In genomic region chr12:51246254-51246853, GRCh38 we compare ENCODE assay signal across 8 cellular contexts. TPM values are rescaled to one million over a fixed set of nuclear protein-coding genes. Genes with fewer than 3 reads are reported as not detected.
A peak's percentile ranks its signal among the peaks of the same experiment; 100 is the strongest.
DNase-seq lines count a peak whose midpoint lies in the region; ATAC-seq and TF ChIP-seq lines count a peak whose summit lies in the region.

No MANE protein-coding gene starts in this region.

- H3K79me2 ChIP-seq in Karpas-422 (ENCODE audit: low read length): no peaks in the 10 kb centered on the region
- H3K79me2 ChIP-seq in PC-3 (ENCODE audit: low read length): no peaks in the 10 kb centered on the region

- H2AFZ ChIP-seq in Karpas-422 (ENCODE audit: low read length) (no peak overlapping the region), PC-3 (ENCODE audit: low read length) (no peak overlapping the region)

- peaks cover 40% of the 10 kb centered on the region for H3K36me3 Mint-ChIP-seq in CD8-positive, alpha-beta T cell
- peaks cover 38% of the 10 kb centered on the region for H3K36me3 Mint-ChIP-seq in activated CD4-positive, alpha-beta memory T cell treated with anti-CD3 and anti-CD28 coated beads, Interleukin-2, amount 10 ng/mL, durations not matched to agents 7 days and 5 days (ENCODE audit: low read depth)
- peaks cover 34% of the 10 kb centered on the region for H3K36me3 Mint-ChIP-seq in stimulated activated naive CD8-positive, alpha-beta T cell treated with anti-CD3 and anti-CD28 coated beads, Interleukin-15, Interleukin-2, amounts not matched to agents 100 ng/mL and 50 ng/mL, for 24 hours (ENCODE audit: low read depth)
- peaks cover 13% of the 10 kb centered on the region for H3K36me3 Mint-ChIP-seq in progenitor cell of endocrine pancreas (ENCODE audit: insufficient read depth)

- CTCF ChIA-PET in CD8-positive, alpha-beta T cell (lab: Charles Lee): interaction anchor here (0.6 kb wide), 1 partner anchor 219 kb away, joined by 3 read pairs; no protein-coding TSS in a partner anchor
- CTCF ChIA-PET in activated CD4-positive, alpha-beta memory T cell treated with anti-CD3 and anti-CD28 coated beads, Interleukin-2, amount 10 ng/mL, durations not matched to agents 7 days and 5 days (lab: Charles Lee): no interaction called here
- CTCF ChIA-PET in PC-3 (lab: Charles Lee): no interaction called here

- POLR2A ChIA-PET in CD8-positive, alpha-beta T cell (lab: Charles Lee): interaction anchor here (1.2 to 3.5 kb wide), 4 partner anchors 9 to 95 kb away, joined by 3 to 13 read pairs (median 3); partner anchors contain the start of genes BIN2 and POU6F1
- POLR2A ChIA-PET in activated CD4-positive, alpha-beta memory T cell treated with anti-CD3 and anti-CD28 coated beads, Interleukin-2, amount 10 ng/mL, durations not matched to agents 7 days and 5 days (lab: Charles Lee): interaction anchor here (0.9 to 3.8 kb wide), 8 partner anchors 9 to 198 kb away, joined by 3 to 20 read pairs (median 4); partner anchors contain the start of genes CSRNP2, LETMD1 and POU6F1
- POLR2A ChIA-PET in PC-3 (lab: Charles Lee; ENCODE audit: unreplicated experiment): no interaction called here

- no peaks in the 10 kb centered on the region for H3K9me3 Mint-ChIP-seq in CD8-positive, alpha-beta T cell
- H3K9me3 Mint-ChIP-seq in activated CD4-positive, alpha-beta memory T cell treated with anti-CD3 and anti-CD28 coated beads, Interleukin-2, amount 10 ng/mL, durations not matched to agents 7 days and 5 days: no peaks in the 10 kb centered on the region
- no peaks in the 10 kb centered on the region for H3K9me3 Mint-ChIP-seq in stimulated activated naive CD8-positive, alpha-beta T cell treated with anti-CD3 and anti-CD28 coated beads, Interleukin-15, Interleukin-2, amounts not matched to agents 100 ng/mL and 50 ng/mL, for 24 hours
- no peaks in the 10 kb centered on the region for H3K9me3 Mint-ChIP-seq in progenitor cell of endocrine pancreas (ENCODE audit: low read depth)

- no peak overlapping the region for H3K4me3 ChIP-seq in CD8-positive, alpha-beta T cell (ENCODE audit: low read depth, low read length)
- H3K4me3 ChIP-seq in Karpas-422 (ENCODE audit: low read length) (no peak overlapping the region), PC-3 (ENCODE audit: low read length) (no peak overlapping the region)

- peaks cover 39% of the 10 kb centered on the region for H3K4me1 ChIP-seq in CD8-positive, alpha-beta T cell (ENCODE audit: insufficient read depth, low read length)
- H3K4me1 ChIP-seq in Karpas-422 (ENCODE audit: low read length): peaks cover 12% of the 10 kb centered on the region
- H3K4me1 ChIP-seq in PC-3 (ENCODE audit: insufficient read depth, low read length): no peaks in the 10 kb centered on the region

- ATAC-seq in CD8-positive, alpha-beta T cell: peak; percentile 68
- peak; percentile 65 for ATAC-seq in left ventricle myocardium superior
- ATAC-seq in PC-3: no peak

- no peaks in the 10 kb centered on the region for H3K9me3 ChIP-seq in CD8-positive, alpha-beta T cell (ENCODE audit: low read length)
- H3K9me3 ChIP-seq in Karpas-422 (ENCODE audit: low read length) (no peaks in the 10 kb centered on the region), PC-3 (ENCODE audit: low read length) (no peaks in the 10 kb centered on the region)

- no peaks in the 10 kb centered on the region for H3K27me3 Mint-ChIP-seq in CD8-positive, alpha-beta T cell (ENCODE audit: low read depth)
- H3K27me3 Mint-ChIP-seq in activated CD4-positive, alpha-beta memory T cell treated with anti-CD3 and anti-CD28 coated beads, Interleukin-2, amount 10 ng/mL, durations not matched to agents 7 days and 5 days: no peaks in the 10 kb centered on the region
- H3K27me3 Mint-ChIP-seq in stimulated activated naive CD8-positive, alpha-beta T cell treated with anti-CD3 and anti-CD28 coated beads, Interleukin-15, Interleukin-2, amounts not matched to agents 100 ng/mL and 50 ng/mL, for 24 hours: no peaks in the 10 kb centered on the region
- no peaks in the 10 kb centered on the region for H3K27me3 Mint-ChIP-seq in progenitor cell of endocrine pancreas

- intact Hi-C loops in CD8-positive, alpha-beta T cell (cut with DNase I, micrococcal nuclease): no loop called here
- intact Hi-C loops in left ventricle myocardium superior (cut with micrococcal nuclease): no loop called here
- intact Hi-C loops in PC-3 (cut with micrococcal nuclease): no loop called here

- no peaks in the 10 kb centered on the region for H4K20me1 ChIP-seq in Karpas-422 (ENCODE audit: insufficient read depth, low read depth, low read length)
- no peaks in the 10 kb centered on the region for H4K20me1 ChIP-seq in PC-3 (ENCODE audit: low read length)

- H3K9ac ChIP-seq in Karpas-422 (ENCODE audit: low read length): no peak overlapping the region
- H3K9ac ChIP-seq in PC-3 (ENCODE audit: low read length): no peak overlapping the region

- peak in 4 of 7 experiments; percentile 18 to 47 (median 24) for DNase-seq in CD8-positive, alpha-beta T cell
- DNase-seq in Karpas-422: peak; percentile 53
- DNase-seq in activated CD4-positive, alpha-beta memory T cell treated with anti-CD3 and anti-CD28 coated beads, Interleukin-2, amount 10 ng/mL, durations not matched to agents 7 days and 5 days: peak; percentile 57
- DNase-seq in left ventricle myocardium superior: no peak
- DNase-seq in progenitor cell of endocrine pancreas (ENCODE audit: low spot score, unreplicated experiment): no peak
- DNase-seq in PC-3: no peak
- DNase-seq in epidermal melanocyte (ENCODE audit: insufficient read length, low spot score): no peak

- TF ChIP-seq CTCF in CD8-positive, alpha-beta T cell (IDR thresholded peaks at IDR 0.05): no peak
- TF ChIP-seq CTCF in progenitor cell of endocrine pancreas (IDR thresholded peaks at IDR 0.05; ENCODE audit: unreplicated experiment) (no peak), PC-3 (conservative IDR thresholded peaks at IDR 0.05; ENCODE audit: low read depth, low read length) (no peak)

- no TSS peak for BruUV-seq in PC-3 (replicated peaks; lab: Mats Ljungman, UMichigan)

- H3K27ac Mint-ChIP-seq in CD8-positive, alpha-beta T cell: peak overlapping the region; percentile 87
- H3K27ac Mint-ChIP-seq in activated CD4-positive, alpha-beta memory T cell treated with anti-CD3 and anti-CD28 coated beads, Interleukin-2, amount 10 ng/mL, durations not matched to agents 7 days and 5 days: peak overlapping the region; percentile 77
- H3K27ac Mint-ChIP-seq in stimulated activated naive CD8-positive, alpha-beta T cell treated with anti-CD3 and anti-CD28 coated beads, Interleukin-15, Interleukin-2, amounts not matched to agents 100 ng/mL and 50 ng/mL, for 24 hours: peak overlapping the region; percentile 82
- H3K27ac Mint-ChIP-seq in progenitor cell of endocrine pancreas: no peak overlapping the region

- no peaks in the 10 kb centered on the region for H3F3A ChIP-seq in PC-3 (ENCODE audit: low read length, unreplicated experiment)

- peaks cover 62% of the 10 kb centered on the region for H3K4me1 Mint-ChIP-seq in CD8-positive, alpha-beta T cell (ENCODE audit: low read depth)
- H3K4me1 Mint-ChIP-seq in activated CD4-positive, alpha-beta memory T cell treated with anti-CD3 and anti-CD28 coated beads, Interleukin-2, amount 10 ng/mL, durations not matched to agents 7 days and 5 days: peaks cover 48% of the 10 kb centered on the region
- peaks cover 49% of the 10 kb centered on the region for H3K4me1 Mint-ChIP-seq in stimulated activated naive CD8-positive, alpha-beta T cell treated with anti-CD3 and anti-CD28 coated beads, Interleukin-15, Interleukin-2, amounts not matched to agents 100 ng/mL and 50 ng/mL, for 24 hours (ENCODE audit: low read depth)
- H3K4me1 Mint-ChIP-seq in progenitor cell of endocrine pancreas (ENCODE audit: low read depth): peaks cover 3% of the 10 kb centered on the region

- no peaks in the 10 kb centered on the region for H3K27me3 ChIP-seq in CD8-positive, alpha-beta T cell (ENCODE audit: insufficient read depth, low read length)
- H3K27me3 ChIP-seq in Karpas-422 (ENCODE audit: low read length): no peaks in the 10 kb centered on the region
- no peaks in the 10 kb centered on the region for H3K27me3 ChIP-seq in PC-3 (ENCODE audit: low read length)

- peak overlapping the region; percentile 12 for H3K4me3 Mint-ChIP-seq in CD8-positive, alpha-beta T cell
- peak overlapping the region; percentile 1 for H3K4me3 Mint-ChIP-seq in activated CD4-positive, alpha-beta memory T cell treated with anti-CD3 and anti-CD28 coated beads, Interleukin-2, amount 10 ng/mL, durations not matched to agents 7 days and 5 days
- H3K4me3 Mint-ChIP-seq in stimulated activated naive CD8-positive, alpha-beta T cell treated with anti-CD3 and anti-CD28 coated beads, Interleukin-15, Interleukin-2, amounts not matched to agents 100 ng/mL and 50 ng/mL, for 24 hours: peak overlapping the region; percentile 31
- no peak overlapping the region for H3K4me3 Mint-ChIP-seq in progenitor cell of endocrine pancreas (ENCODE audit: low read depth)

- H3K36me3 ChIP-seq in CD8-positive, alpha-beta T cell (ENCODE audit: insufficient read depth, low read length): peaks cover 12% of the 10 kb centered on the region
- peaks cover 5% of the 10 kb centered on the region; the same call in 1 of the 2 replicates for H3K36me3 ChIP-seq in Karpas-422 (ENCODE audit: insufficient read depth, low read length)
- H3K36me3 ChIP-seq in PC-3 (ENCODE audit: low read depth, low read length): no peaks in the 10 kb centered on the region

- peak overlapping the region; percentile 40 for H3K27ac ChIP-seq in CD8-positive, alpha-beta T cell (ENCODE audit: low read depth, low read length)
- no peak overlapping the region for H3K27ac ChIP-seq in Karpas-422 (ENCODE audit: low read length)
- no peak overlapping the region for H3K27ac ChIP-seq in PC-3 (ENCODE audit: low read length)

- H3K4me2 ChIP-seq in Karpas-422 (ENCODE audit: low read depth, low read length, poor library complexity, severe bottlenecking) (peak overlapping the region; percentile 2), PC-3 (ENCODE audit: low read length) (no peak overlapping the region)

- H3K9me2 ChIP-seq in Karpas-422 (replicated peaks; ENCODE audit: insufficient read depth, low read length) (no peaks in the 10 kb centered on the region), PC-3 (replicated peaks; ENCODE audit: low read length) (no peaks in the 10 kb centered on the region)

RNA-seq across cellular contexts. Expression of gene DAZAP2, which starts 7.7 kb away (rescaled TPM):
- 100 to 1,000 TPM; 340 to 343 TPM for total RNA-seq in CD8-positive, alpha-beta T cell
- 189 and 362 TPM in 2 replicates for total RNA-seq in Karpas-422 (2014; rRNA removed; shearing (Covaris generic); ENCODE audit: low replicate concordance)
- 100 to 1,000 TPM; 247 TPM for total RNA-seq in activated CD4-positive, alpha-beta memory T cell treated with anti-CD3 and anti-CD28 coated beads, Interleukin-2, amount 10 ng/mL, durations not matched to agents 7 days and 5 days
- total RNA-seq in left ventricle myocardium superior (146 TPM), progenitor cell of endocrine pancreas (103 and 106 TPM in 2 replicates), PC-3 (2014; rRNA removed) (56.1 and 57.4 TPM in 2 replicates)

RNA-seq across cellular contexts. Expression of gene SMAGP, which starts 23.9 kb away (rescaled TPM):
- total RNA-seq in CD8-positive, alpha-beta T cell: 1 to 10 TPM; 1.9 to 2.3 TPM
- total RNA-seq in Karpas-422 (2014; rRNA removed; shearing (Covaris generic); ENCODE audit: low replicate concordance): 2.3 and 2.5 TPM in 2 replicates
- 1 to 10 TPM; 1.8 to 3.1 TPM for total RNA-seq in activated CD4-positive, alpha-beta memory T cell treated with anti-CD3 and anti-CD28 coated beads, Interleukin-2, amount 10 ng/mL, durations not matched to agents 7 days and 5 days
- total RNA-seq in left ventricle myocardium superior (3.4 TPM), progenitor cell of endocrine pancreas (9.1 and 11.0 TPM in 2 replicates), PC-3 (2014; rRNA removed) (55.3 and 62.5 TPM in 2 replicates)

RNA-seq across cellular contexts. Expression of gene POU6F1, which starts 28.5 kb away (rescaled TPM):
- 10 to 100 TPM; 21.2 to 21.4 TPM for total RNA-seq in CD8-positive, alpha-beta T cell
- total RNA-seq in Karpas-422 (2014; rRNA removed; shearing (Covaris generic); ENCODE audit: low replicate concordance): 1.6 and 3.2 TPM in 2 replicates
- total RNA-seq in activated CD4-positive, alpha-beta memory T cell treated with anti-CD3 and anti-CD28 coated beads, Interleukin-2, amount 10 ng/mL, durations not matched to agents 7 days and 5 days: 1 to 10 TPM; 4.1 to 4.8 TPM
- 9.9 TPM for total RNA-seq in left ventricle myocardium superior
- 8.2 and 11.6 TPM in 2 replicates for total RNA-seq in progenitor cell of endocrine pancreas
- 0.17 and 6.9 TPM in 2 replicates for total RNA-seq in PC-3 (2014; rRNA removed)

Comparison
In these comparisons a context has a peak if more than half of its experiments do, and no peak if none do; other contexts are left out.
1. DNase-seq: peak in CD8-positive, alpha-beta T cell (4 of 7), Karpas-422 (single experiment) and activated CD4-positive, alpha-beta memory T cell treated with anti-CD3 and anti-CD28 coated beads, Interleukin-2, amount 10 ng/mL, durations not matched to agents 7 days and 5 days (single experiment); none in left ventricle myocardium superior (single experiment), progenitor cell of endocrine pancreas (single experiment), PC-3 (single experiment) and epidermal melanocyte (single experiment).